ENCODE assay signal across 22 cellular contexts in the genomic region with DNA sequence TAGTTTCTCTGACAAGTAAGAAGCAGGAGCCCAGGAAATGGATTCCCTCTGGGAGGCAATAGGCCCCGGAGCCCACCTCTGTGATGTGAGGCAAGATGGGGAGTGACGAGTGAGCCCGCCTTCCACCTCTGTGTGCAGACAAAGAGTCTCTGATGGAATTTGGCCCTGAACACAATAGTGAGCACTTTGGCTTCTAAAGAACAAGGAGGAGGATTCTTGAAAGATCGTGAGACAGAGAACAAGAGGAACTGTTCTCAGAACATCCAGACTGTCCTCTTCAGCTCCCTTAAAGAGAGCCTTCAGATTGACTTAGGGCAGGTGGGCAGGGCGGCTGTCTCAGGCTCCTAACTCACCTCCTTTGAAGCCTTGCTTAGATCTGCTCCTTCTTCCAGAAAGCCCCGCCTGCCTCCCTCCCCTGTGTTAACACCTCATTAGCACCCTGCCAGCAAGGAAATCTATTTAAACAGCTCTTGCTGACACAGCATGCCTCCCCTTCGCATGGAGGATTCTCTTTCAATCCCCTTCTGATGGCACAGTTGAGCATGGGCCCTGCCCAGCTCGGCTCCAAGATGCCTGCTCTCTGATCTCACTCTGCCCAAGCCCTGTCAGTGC.
A peak's percentile ranks its signal among the peaks of the same experiment; 100 is the strongest.
DNase-seq lines count a peak whose midpoint lies in the region; ATAC-seq, FAIRE-seq and TF ChIP-seq lines count a peak whose summit lies in the region.
"Had no signal": no experiment of that assay in that cellular context is flagged by ENCODE, and none has a peak within 500 bp of the region (broad histone marks: within the 10 kb centered on the region; RNA-seq: fewer than 3 reads in every experiment).

No MANE protein-coding gene starts in this region.

- H3K4me3 ChIP-seq in GM23338 (no peak overlapping the region), HepG2 (replicated peaks in 1 of 3; ENCODE audit: insufficient read depth in 1 of 3, low read depth in 2 of 3, low read length in 3 of 3) (no peak overlapping the region)
- H3K4me3 ChIP-seq in effector memory CD4-positive, alpha-beta T cell (ENCODE audit: insufficient read depth, low read depth, low read length, poor library complexity, severe bottlenecking): no peak overlapping the region
- H3K4me3 ChIP-seq: A549, K562, MG63 had no signal

- peak; percentile 91 for ATAC-seq in GM23338
- ATAC-seq in HepG2: no peak
- ATAC-seq: A549, K562 had no signal

- H3K36me3 Mint-ChIP-seq in GM23338 (ENCODE audit: low read depth): peaks cover 2% of the 10 kb centered on the region; the same call in 2 of the 3 replicates
- H3K36me3 Mint-ChIP-seq in nephron progenitor cell (ENCODE audit: low read depth): no peaks in the 10 kb centered on the region
- H3K36me3 Mint-ChIP-seq in chondrocyte (ENCODE audit: low read depth): no peaks in the 10 kb centered on the region
- H3K36me3 Mint-ChIP-seq: CD14-positive monocyte had no signal

- WGBS in HepG2 (ENCODE audit: low lambda C conversion rate): 8% methylated on average over 4 of the region's 8 CpGs

- H3K27ac ChIP-seq in GM23338 (ENCODE audit: low read depth) (no peak overlapping the region), HepG2 (ENCODE audit: extremely low read length, insufficient read depth, low read length) (no peak overlapping the region)
- H3K27ac ChIP-seq in effector memory CD4-positive, alpha-beta T cell (ENCODE audit: insufficient read depth, low read length, poor library complexity, severe bottlenecking): no peak overlapping the region
- H3K27ac ChIP-seq: A549 had no signal

- no peaks in the 10 kb centered on the region for H4K20me1 ChIP-seq in GM23338 (replicated peaks; ENCODE audit: insufficient read depth)
- no peaks in the 10 kb centered on the region for H4K20me1 ChIP-seq in HepG2 (ENCODE audit: insufficient read depth, low read length)

- DNase-seq in GM23338 (ENCODE audit: low spot score) (peak; percentile 42), RPMI8226 (peak; percentile 45), iPS DF 19.7 (ENCODE audit: low read depth, low spot score) (peak; percentile 20), nephron progenitor cell (peak; percentile 19), HepG2 (ENCODE audit: low spot score) (no peak), chondrocyte (ENCODE audit: low spot score) (no peak)
- DNase-seq in effector memory CD4-positive, alpha-beta T cell: no peak
- DNase-seq: GF-D8, HFFc6, MG63, NCI-H146, NCI-H2029, NCI-H2227 treated with DMSO at 0.1 percent for 48 hours, NCI-H524 treated with DMSO at 0.1 percent for 48 hours, NCI-H82, SHP77 had no signal

- H3F3A ChIP-seq in GM23338 (replicated peaks; ENCODE audit: low read depth): no peaks in the 10 kb centered on the region

- TF ChIP-seq EP300 in HepG2 (IDR thresholded peaks at IDR 0.05; ENCODE audit: low read depth in 2 of 2, low read length in 2 of 2) (no peak), HepG2 (CRISPR knock-in tag; IDR thresholded peaks at IDR 0.05; ENCODE audit: borderline replicate concordance) (no peak)

- no peak for FAIRE-seq in HepG2 (lab: Jason Lieb, UNC)
- FAIRE-seq: A549, GM19239, H54, K562 had no signal

- H3K36me3 ChIP-seq in GM23338 (ENCODE audit: insufficient read depth): no peaks in the 10 kb centered on the region
- H3K36me3 ChIP-seq in effector memory CD4-positive, alpha-beta T cell (ENCODE audit: control insufficient read depth, insufficient read depth, low read length): no peaks in the 10 kb centered on the region
- no peaks in the 10 kb centered on the region for H3K36me3 ChIP-seq in HepG2 (replicated peaks in 1 of 2; ENCODE audit: control insufficient read depth in 1 of 2, insufficient read depth in 2 of 2, low read length in 2 of 2)
- H3K36me3 ChIP-seq: MG63 had no signal

- TF ChIP-seq POLR2A in HepG2 (IDR thresholded peaks at IDR 0.05; ENCODE audit: insufficient read depth in 1 of 2, low read depth in 2 of 2, low read length in 2 of 2): no peak

- in situ Hi-C loops in HepG2 (cut with HindIII; ENCODE audit: extremely low pct_ligation_motif_present, low pct_unique_long_range_greater_than_20kb): no loop called here

- POLR2A ChIA-PET in HepG2 (lab: Yijun Ruan, JAX): no interaction called here

- TF ChIP-seq RAD21 in HepG2 (CRISPR knock-in tag; IDR thresholded peaks at IDR 0.05): no peak

- H3K4me3 Mint-ChIP-seq in GM23338 (no peak overlapping the region), nephron progenitor cell (peak overlapping the region; percentile 12), chondrocyte (ENCODE audit: unreplicated experiment) (no peak overlapping the region)
- H3K4me3 Mint-ChIP-seq: B cell, CD14-positive monocyte, HFFc6 had no signal

- CTCF ChIA-PET in HepG2 (lab: Yijun Ruan, JAX; ENCODE audit: low intra/inter-chr PET ratio, low total read pairs): no interaction called here

- H2AFZ ChIP-seq in GM23338 (no peak overlapping the region), HepG2 (ENCODE audit: low read length) (no peak overlapping the region)

- H3K4me1 Mint-ChIP-seq in GM23338: peaks cover 8% of the 10 kb centered on the region; the same call in 2 of the 3 replicates
- peaks cover 11% of the 10 kb centered on the region for H3K4me1 Mint-ChIP-seq in nephron progenitor cell
- no peaks in the 10 kb centered on the region for H3K4me1 Mint-ChIP-seq in chondrocyte (ENCODE audit: low read depth)
- H3K4me1 Mint-ChIP-seq: B cell had no signal

- peaks cover 6% of the 10 kb centered on the region; the same call in 1 of the 2 replicates for H3K9me2 ChIP-seq in GM23338 (ENCODE audit: insufficient read depth)

- no peak overlapping the region for H3K4me2 ChIP-seq in GM23338
- H3K4me2 ChIP-seq in HepG2 (ENCODE audit: low read depth, low read length): no peak overlapping the region
- H3K4me2 ChIP-seq: A549 had no signal

- no peak overlapping the region for H3K27ac Mint-ChIP-seq in GM23338
- no peak overlapping the region for H3K27ac Mint-ChIP-seq in nephron progenitor cell
- no peak overlapping the region for H3K27ac Mint-ChIP-seq in chondrocyte (ENCODE audit: unreplicated experiment)
- H3K27ac Mint-ChIP-seq: B cell, HFFc6 had no signal

- H3K27me3 Mint-ChIP-seq in GM23338 (ENCODE audit: insufficient read depth, low read depth, poor library complexity) (peaks cover 21% of the 10 kb centered on the region), nephron progenitor cell (ENCODE audit: low read depth, poor library complexity) (peaks cover 62% of the 10 kb centered on the region), chondrocyte (ENCODE audit: low read depth) (no peaks in the 10 kb centered on the region)
- H3K27me3 Mint-ChIP-seq: B cell had no signal

- H3K9me3 Mint-ChIP-seq in GM23338 (peaks cover 5% of the 10 kb centered on the region), nephron progenitor cell (peaks cover 2% of the 10 kb centered on the region), chondrocyte (ENCODE audit: low read depth) (peaks cover 3% of the 10 kb centered on the region)

- intact Hi-C loops in HepG2 (cut with micrococcal nuclease; ENCODE audit: unreplicated experiment): no loop called here

- H3K27me3 ChIP-seq in GM23338 (ENCODE audit: insufficient read depth) (no peaks in the 10 kb centered on the region), HepG2 (ENCODE audit: control insufficient read depth in 1 of 2, insufficient read depth in 2 of 2, low read length in 2 of 2) (no peaks in the 10 kb centered on the region)
- no peaks in the 10 kb centered on the region for H3K27me3 ChIP-seq in effector memory CD4-positive, alpha-beta T cell (replicated peaks; ENCODE audit: control insufficient read depth, insufficient read depth, low read length, poor library complexity, severe bottlenecking)
- H3K27me3 ChIP-seq: MG63 had no signal

- H3K4me1 ChIP-seq in GM23338 (ENCODE audit: insufficient read depth) (0 out of 2 replicates have a peak, but pooled peaks cover 3% of the 10 kb centered on the region), HepG2 (ENCODE audit: insufficient read depth, low read length) (no peaks in the 10 kb centered on the region)
- no peaks in the 10 kb centered on the region for H3K4me1 ChIP-seq in effector memory CD4-positive, alpha-beta T cell (ENCODE audit: control insufficient read depth, insufficient read depth, low read length, poor library complexity, severe bottlenecking)
- H3K4me1 ChIP-seq: A549 had no signal

- H3K79me2 ChIP-seq in GM23338 (replicated peaks; ENCODE audit: insufficient read depth) (no peaks in the 10 kb centered on the region), HepG2 (ENCODE audit: insufficient read depth, low read length) (no peaks in the 10 kb centered on the region)

- no TSS peak for BruUV-seq in HepG2 (replicated peaks; lab: Mats Ljungman, UMichigan)

- TF ChIP-seq CTCF in GM23338 (conservative IDR thresholded peaks at IDR 0.05; ENCODE audit: low read depth in 2 of 2): no peak
- TF ChIP-seq CTCF in nephron progenitor cell (IDR thresholded peaks at IDR 0.05): no peak
- TF ChIP-seq CTCF in HepG2 (CRISPR knock-in tag; IDR thresholded peaks at IDR 0.05): no peak
- no peak for TF ChIP-seq CTCF in chondrocyte (IDR thresholded peaks at IDR 0.05)

- no peaks in the 10 kb centered on the region for H3K9me3 ChIP-seq in effector memory CD4-positive, alpha-beta T cell (ENCODE audit: control insufficient read depth, low read length)
- H3K9me3 ChIP-seq in HepG2 (ENCODE audit: low read length): peaks cover 80% of the 10 kb centered on the region
- H3K9me3 ChIP-seq: A549 had no signal

- H3K9ac ChIP-seq in HepG2 (ENCODE audit: insufficient read depth, low read depth, low read length): no peak overlapping the region

TF ChIP-seq in GM23338, 12 proteins besides CTCF, POLR2A, EP300 and RAD21 (continues in another document):
- TF ChIP-seq CREB1 (CRISPR knock-in tag; IDR thresholded peaks at IDR 0.05; ENCODE audit: low read depth): no peak
- no peak for TF ChIP-seq STAT1 (IDR thresholded peaks at IDR 0.05; ENCODE audit: unreplicated experiment)
- no peak for TF ChIP-seq ZNF114 (CRISPR knock-in tag; IDR thresholded peaks at IDR 0.05)

TF ChIP-seq in HepG2, 621 proteins besides CTCF, POLR2A, EP300 and RAD21 (continues in another document):
- no peak for TF ChIP-seq MEIS2 (CRISPR knock-in tag; IDR thresholded peaks at IDR 0.05)
- TF ChIP-seq FOXO1 (CRISPR knock-in tag; IDR thresholded peaks at IDR 0.05): no peak
- TF ChIP-seq, protein P1, sequence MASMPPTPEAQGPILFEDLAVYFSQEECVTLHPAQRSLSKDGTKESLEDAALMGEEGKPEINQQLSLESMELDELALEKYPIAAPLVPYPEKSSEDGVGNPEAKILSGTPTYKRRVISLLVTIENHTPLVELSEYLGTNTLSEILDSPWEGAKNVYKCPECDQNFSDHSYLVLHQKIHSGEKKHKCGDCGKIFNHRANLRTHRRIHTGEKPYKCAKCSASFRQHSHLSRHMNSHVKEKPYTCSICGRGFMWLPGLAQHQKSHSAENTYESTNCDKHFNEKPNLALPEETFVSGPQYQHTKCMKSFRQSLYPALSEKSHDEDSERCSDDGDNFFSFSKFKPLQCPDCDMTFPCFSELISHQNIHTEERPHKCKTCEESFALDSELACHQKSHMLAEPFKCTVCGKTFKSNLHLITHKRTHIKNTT (CRISPR knock-in tag; IDR thresholded peaks at IDR 0.05): no peak
- no peak for TF ChIP-seq MEF2D (CRISPR knock-in tag; IDR thresholded peaks at IDR 0.05)

Comparison
In these comparisons a context has a peak if more than half of its experiments do, and no peak if none do; other contexts are left out.
1. DNase-seq: peak in GM23338 (single experiment), RPMI8226 (single experiment), iPS DF 19.7 (single experiment) and nephron progenitor cell (single experiment); none in effector memory CD4-positive, alpha-beta T cell (0 of 3), HepG2 (single experiment) and chondrocyte (single experiment).